ENCODE assay signal across 29 cellular contexts in the genomic region with DNA sequence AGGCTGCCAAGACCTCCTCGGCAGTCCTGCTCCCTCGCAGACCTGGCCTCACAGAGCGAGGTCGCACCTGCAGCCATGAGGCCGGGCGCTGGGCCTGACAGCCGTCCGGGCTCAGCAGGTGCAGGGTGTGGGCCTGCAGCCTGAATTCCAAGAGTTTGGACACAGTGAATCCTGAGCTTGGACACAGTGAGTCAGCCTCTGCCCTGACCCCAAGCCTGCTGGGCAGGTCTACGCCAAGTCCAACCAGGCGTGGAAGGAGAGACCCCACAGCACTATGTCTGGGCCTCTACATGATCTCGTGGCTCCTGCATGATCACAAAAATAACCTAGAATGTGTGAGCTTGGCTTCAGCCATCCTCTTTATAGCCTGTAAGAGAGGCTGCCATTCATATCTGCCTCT.
DNase-seq lines count a peak whose midpoint lies in the region; ATAC-seq and FAIRE-seq lines count a peak whose summit lies in the region.
"Had no signal": no experiment of that assay in that cellular context is flagged by ENCODE, and none has a peak within 500 bp of the region (broad histone marks: within the 10 kb centered on the region; RNA-seq: fewer than 3 reads in every experiment).

No MANE protein-coding gene starts in this region.

- H3K79me1 ChIP-seq in mesenchymal stem cell (replicated peaks; ENCODE audit: low read length, poor library complexity, severe bottlenecking) = no peaks in the 10 kb centered on the region

- H3K36me3 ChIP-seq in BLaER1 treated with 17β-estradiol and CSF1 and Interleukin-3, amounts not matched to agents 10 nM and 100 nM = no peaks in the 10 kb centered on the region
- H3K36me3 ChIP-seq in mesenchymal stem cell (ENCODE audit: control insufficient read depth in 1 of 2, insufficient read depth in 2 of 2, low read depth in 1 of 2, low read length in 2 of 2) = no peaks in the 10 kb centered on the region

- no peak for FAIRE-seq in urothelium cell line (lab: Jason Lieb, UNC)
- FAIRE-seq: A549, GM12891, H1 had no signal

- H2BK5ac ChIP-seq in mesenchymal stem cell (ENCODE audit: low read depth, low read length, poor library complexity, severe bottlenecking) = no peak overlapping the region

- H2BK15ac ChIP-seq in mesenchymal stem cell (ENCODE audit: low read depth, poor library complexity, severe bottlenecking) = no peak overlapping the region

- peak overlapping the region; percentile 58 for H2AK5ac ChIP-seq in mesenchymal stem cell (ENCODE audit: low read length, severe bottlenecking)

- H3K9me3 ChIP-seq in BLaER1 treated with 17β-estradiol and CSF1 and Interleukin-3, amounts not matched to agents 10 nM and 100 nM (replicated peaks in 1 of 11) = peaks cover 0 to 12% (median 2%) of the 10 kb centered on the region in 11 experiments; a peak in 9 of 22 replicates
- no peaks in the 10 kb centered on the region for H3K9me3 ChIP-seq in mesenchymal stem cell (ENCODE audit: control insufficient read depth, low read length)
- H3K9me3 ChIP-seq: A549 had no signal

- DNase-seq in RPMI7951 (ENCODE audit: low read depth) (peak; percentile 54), mesenchymal stem cell (no peak), sciatic nerve (ENCODE audit: low spot score) (no peak), NCI-H446 (lab: John Stamatoyannopoulos, UW) (no peak), urothelium cell line (ENCODE audit: low spot score) (no peak), T-helper 1 cell (no peak)
- DNase-seq: AML-193; CD8-positive, alpha-beta memory T cell; DMS 273 treated with DMSO at 0.1 percent for 48 hours; DMS79; EL; GF-D8; Karpas-422; MV-4-11; NCI-H1105; NCI-H1436 treated with DMSO at 0.1 percent for 48 hours; NCI-H187 treated with DMSO at 0.1 percent for 48 hours; NCI-H2107; NCI-H446 treated with DMSO at 0.1 percent for 48 hours; NCI-H526 treated with DMSO at 0.1 percent for 48 hours; SHP77 treated with DMSO at 0.1 percent for 48 hours had no signal

- peak overlapping the region in 9 of 11 experiments; percentile 65 to 90 (median 75); a peak in 18 of 22 replicates for H3K4me2 ChIP-seq in BLaER1 treated with 17β-estradiol and CSF1 and Interleukin-3, amounts not matched to agents 10 nM and 100 nM
- no peak overlapping the region for H3K4me2 ChIP-seq in mesenchymal stem cell (ENCODE audit: low read length, poor library complexity, severe bottlenecking)
- H3K4me2 ChIP-seq: A549 had no signal

- no peak overlapping the region for H3K18ac ChIP-seq in mesenchymal stem cell (ENCODE audit: low read depth in 1 of 2, low read length in 2 of 2)

- no peak overlapping the region for H3K14ac ChIP-seq in mesenchymal stem cell (ENCODE audit: low read length in 2 of 2)

- H3K4me1 ChIP-seq in BLaER1 treated with 17β-estradiol and CSF1 and Interleukin-3, amounts not matched to agents 10 nM and 100 nM = peaks cover 15 to 87% (median 60%) of the 10 kb centered on the region in 10 experiments; a peak in 19 of 20 replicates
- H3K4me1 ChIP-seq in mesenchymal stem cell (ENCODE audit: control insufficient read depth, insufficient read depth, low read depth, low read length) = peaks cover 25% of the 10 kb centered on the region

- no peak overlapping the region for H2BK12ac ChIP-seq in mesenchymal stem cell (ENCODE audit: low read length in 2 of 2)

- no peak overlapping the region for H3K9ac ChIP-seq in BLaER1 treated with 17β-estradiol and CSF1 and Interleukin-3, amounts not matched to agents 10 nM and 100 nM
- H3K9ac ChIP-seq in mesenchymal stem cell (ENCODE audit: low read length) = no peak overlapping the region

- peak overlapping the region in 1 of 11 experiments; percentile 42; a peak in 1 of 22 replicates for H3K27ac ChIP-seq in BLaER1 treated with 17β-estradiol and CSF1 and Interleukin-3, amounts not matched to agents 10 nM and 100 nM
- H3K27ac ChIP-seq in mesenchymal stem cell (ENCODE audit: low read length, poor library complexity, severe bottlenecking) = peak overlapping the region; percentile 75
- H3K27ac ChIP-seq: C4-2B, HL-60 had no signal

- H3K4ac ChIP-seq in mesenchymal stem cell (ENCODE audit: low read depth in 1 of 2, low read length in 2 of 2) = no peak overlapping the region

- H3K27me3 ChIP-seq in BLaER1 treated with 17β-estradiol and CSF1 and Interleukin-3, amounts not matched to agents 10 nM and 100 nM = no peaks in the 10 kb centered on the region
- H3K27me3 ChIP-seq in mesenchymal stem cell (ENCODE audit: control insufficient read depth in 1 of 2, insufficient read depth in 1 of 2, low read length in 2 of 2) = peaks cover 0 to 5% of the 10 kb centered on the region in 2 experiments

- no peak overlapping the region for H4K91ac ChIP-seq in mesenchymal stem cell (ENCODE audit: low read length)

- H2AFZ ChIP-seq in mesenchymal stem cell (ENCODE audit: low read depth, low read length) = no peak overlapping the region

- H2BK120ac ChIP-seq in mesenchymal stem cell (ENCODE audit: low read depth, low read length) = no peak overlapping the region

- 81% methylated on average over 11 of the region's 11 CpGs for WGBS in mesenchymal stem cell

- H4K8ac ChIP-seq in mesenchymal stem cell (ENCODE audit: low read length) = no peak overlapping the region

- ATAC-seq in sciatic nerve (peak; percentile 27), HG03520 (IDR thresholded peaks at IDR 0.05; ENCODE audit: unreplicated experiment) (no peak)
- ATAC-seq: A549, HCT116 had no signal

- H3K4me3 ChIP-seq in BLaER1 treated with 17β-estradiol and CSF1 and Interleukin-3, amounts not matched to agents 10 nM and 100 nM = no peak overlapping the region
- H3K4me3 ChIP-seq in mesenchymal stem cell (ENCODE audit: insufficient read depth in 1 of 2, low read depth in 1 of 2, low read length in 2 of 2) = no peak overlapping the region
- H3K4me3 ChIP-seq: A549 had no signal

- H3K23ac ChIP-seq in mesenchymal stem cell (ENCODE audit: low read length in 2 of 2) = no peak overlapping the region

- no peaks in the 10 kb centered on the region; a peak in 1 of 22 replicates for H4K20me1 ChIP-seq in BLaER1 treated with 17β-estradiol and CSF1 and Interleukin-3, amounts not matched to agents 10 nM and 100 nM

- intact Hi-C loops in sciatic nerve (cut with DNase I) = no loop called here
